8 cellular contexts compared by ENCODE assay signal in genomic region chr5:158979749-158980521, GRCh38.
A peak's percentile ranks its signal among the peaks of the same experiment; 100 is the strongest.
DNase-seq lines count a peak whose midpoint lies in the region; ATAC-seq, FAIRE-seq and TF ChIP-seq lines count a peak whose summit lies in the region.

No MANE protein-coding gene starts in this region.

- H3K4me3 Mint-ChIP-seq in activated T-helper 1 cell treated with anti-CD3 and anti-CD28 coated beads, Interleukin-12 subunit alpha, Interleukin-12 subunit beta, Interleukin-2, Interleukin-4 antibody, amounts not matched to agents 30 ng/mL and 10 ng/mL and 1 ng/mL, durations not matched to agents 14 hours and 24 hours and 36 hours, result no peak overlapping the region

- no peaks in the 10 kb centered on the region for H3K9me3 ChIP-seq in A549

- POLR2A ChIA-PET in A549 (lab: Yijun Ruan, JAX), result interaction anchor here (1.3 to 1.4 kb wide), 2 partner anchors 69 to 115 kb away, joined by 3 to 4 read pairs; no protein-coding TSS in a partner anchor

- H3K4me2 ChIP-seq in A549, result peak overlapping the region; percentile 87

- WGBS in A549 (ENCODE audit: missing lambda C conversion rate), result 6% methylated on average over 14 of the region's 14 CpGs

- intact Hi-C loops in activated T-helper 1 cell treated with anti-CD3 and anti-CD28 coated beads, Interleukin-12 subunit alpha, Interleukin-12 subunit beta, Interleukin-2, Interleukin-4 antibody, amounts not matched to agents 30 ng/mL and 10 ng/mL and 1 ng/mL, durations not matched to agents 14 hours and 24 hours and 36 hours (cut with micrococcal nuclease), result no loop called here

- TF ChIP-seq CTCF in A549 (IDR thresholded peaks at IDR 0.05), result no peak

- H3K9me3 Mint-ChIP-seq in activated T-helper 1 cell treated with anti-CD3 and anti-CD28 coated beads, Interleukin-12 subunit alpha, Interleukin-12 subunit beta, Interleukin-2, Interleukin-4 antibody, amounts not matched to agents 30 ng/mL and 10 ng/mL and 1 ng/mL, durations not matched to agents 14 hours and 24 hours and 36 hours, result no peaks in the 10 kb centered on the region

- CTCF ChIA-PET in A549 (lab: Yijun Ruan, JAX), result interaction anchor here (0.9 kb wide), 1 partner anchor 127 kb away, joined by 4 read pairs; no protein-coding TSS in a partner anchor

- FAIRE-seq in A549 (lab: Jason Lieb, UNC), result peak; percentile 80

- no peak overlapping the region for H3K27ac Mint-ChIP-seq in activated T-helper 1 cell treated with anti-CD3 and anti-CD28 coated beads, Interleukin-12 subunit alpha, Interleukin-12 subunit beta, Interleukin-2, Interleukin-4 antibody, amounts not matched to agents 30 ng/mL and 10 ng/mL and 1 ng/mL, durations not matched to agents 14 hours and 24 hours and 36 hours

- TF ChIP-seq EP300 in A549 (IDR thresholded peaks at IDR 0.05), result no peak

- peaks cover 52% of the 10 kb centered on the region for H3K4me1 ChIP-seq in A549

- DNase-seq in A549 (ENCODE audit: low read depth in 1 of 2, low spot score in 1 of 2) (peak; percentile 50 to 60), NCI-H1105 treated with DMSO at 0.1 percent for 48 hours (lab: John Stamatoyannopoulos, UW) (peak; percentile 41), dermis blood vessel endothelial cell (peak; percentile 65), mucosa of gallbladder (ENCODE audit: low spot score) (peak; percentile 56), NCI-H146 (lab: John Stamatoyannopoulos, UW) (no peak)
- DNase-seq in activated T-helper 1 cell treated with anti-CD3 and anti-CD28 coated beads, Interleukin-12 subunit alpha, Interleukin-12 subunit beta, Interleukin-2, Interleukin-4 antibody, amounts not matched to agents 30 ng/mL and 10 ng/mL and 1 ng/mL, durations not matched to agents 14 hours and 24 hours and 36 hours (ENCODE audit: low spot score), result no peak
- DNase-seq in stimulated activated CD4-positive, alpha-beta T cell treated with anti-CD3 and anti-CD28 coated beads, Interleukin-1b, Interleukin-23, amount 100 ng/mL, for 48 hours, result no peak

- ATAC-seq in A549 (peak; percentile 89 to 95), GM19023 (IDR thresholded peaks at IDR 0.05; ENCODE audit: unreplicated experiment) (no peak)

- H3K27ac ChIP-seq in A549, result peak overlapping the region; percentile 78 to 83

- no peaks in the 10 kb centered on the region for H3K4me1 Mint-ChIP-seq in activated T-helper 1 cell treated with anti-CD3 and anti-CD28 coated beads, Interleukin-12 subunit alpha, Interleukin-12 subunit beta, Interleukin-2, Interleukin-4 antibody, amounts not matched to agents 30 ng/mL and 10 ng/mL and 1 ng/mL, durations not matched to agents 14 hours and 24 hours and 36 hours (ENCODE audit: low read depth)

- peaks cover 7% of the 10 kb centered on the region for H3K27me3 Mint-ChIP-seq in activated T-helper 1 cell treated with anti-CD3 and anti-CD28 coated beads, Interleukin-12 subunit alpha, Interleukin-12 subunit beta, Interleukin-2, Interleukin-4 antibody, amounts not matched to agents 30 ng/mL and 10 ng/mL and 1 ng/mL, durations not matched to agents 14 hours and 24 hours and 36 hours (ENCODE audit: insufficient read depth)

- no peak for TF ChIP-seq POLR2A in A549 (IDR thresholded peaks at IDR 0.05; ENCODE audit: low read length)

- H3K4me3 ChIP-seq in A549, result peak overlapping the region; percentile 48

- no peaks in the 10 kb centered on the region for H3K36me3 Mint-ChIP-seq in activated T-helper 1 cell treated with anti-CD3 and anti-CD28 coated beads, Interleukin-12 subunit alpha, Interleukin-12 subunit beta, Interleukin-2, Interleukin-4 antibody, amounts not matched to agents 30 ng/mL and 10 ng/mL and 1 ng/mL, durations not matched to agents 14 hours and 24 hours and 36 hours (ENCODE audit: low read depth)

- no peak for TF ChIP-seq RAD21 in A549 (conservative IDR thresholded peaks at IDR 0.05 in 1 of 2, IDR thresholded peaks at IDR 0.05 in 1 of 2)

TF ChIP-seq in A549, 52 proteins besides CTCF, POLR2A, EP300 and RAD21:
- no peak for TF ChIP-seq EHF (CRISPR knock-in tag; IDR thresholded peaks at IDR 0.05)
- TF ChIP-seq JUN (IDR thresholded peaks at IDR 0.05), result 0 out of 5 replicates have a peak, but pooled peaks of 1 of the 2 experiments have one; percentile 25
- no peak for TF ChIP-seq FOSL2 (IDR thresholded peaks at IDR 0.05)
- peak; percentile 56 for TF ChIP-seq FOSL2 (CRISPR knock-in tag; IDR thresholded peaks at IDR 0.05)
- TF ChIP-seq E2F6 (IDR thresholded peaks at IDR 0.05; ENCODE audit: borderline replicate concordance, low read depth), result peak; percentile 32; the same call in 1 of the 2 replicates
- peak; percentile 83 for TF ChIP-seq USF2 (IDR thresholded peaks at IDR 0.05)
- TF ChIP-seq MAX (IDR thresholded peaks at IDR 0.05), result peak; percentile 86
- no peak for TF ChIP-seq MYC (IDR thresholded peaks at IDR 0.05; ENCODE audit: borderline replicate concordance, low read length)
- TF ChIP-seq CEBPB (IDR thresholded peaks at IDR 0.05), result peak in 1 of 2 experiments; percentile 27; a peak in 1 of 4 replicates

Comparison
In these comparisons a context has a peak if more than half of its experiments do, and no peak if none do; other contexts are left out.
1. DNase-seq: peak in A549 (2 of 2), NCI-H1105 treated with DMSO at 0.1 percent for 48 hours (single experiment), dermis blood vessel endothelial cell (single experiment) and mucosa of gallbladder (single experiment); none in activated T-helper 1 cell treated with anti-CD3 and anti-CD28 coated beads, Interleukin-12 subunit alpha, Interleukin-12 subunit beta, Interleukin-2, Interleukin-4 antibody, amounts not matched to agents 30 ng/mL and 10 ng/mL and 1 ng/mL, durations not matched to agents 14 hours and 24 hours and 36 hours (single experiment), NCI-H146 (single experiment) and stimulated activated CD4-positive, alpha-beta T cell treated with anti-CD3 and anti-CD28 coated beads, Interleukin-1b, Interleukin-23, amount 100 ng/mL, for 48 hours (single experiment).